ENCODE assay signal across 30 cellular contexts in the genomic region with DNA sequence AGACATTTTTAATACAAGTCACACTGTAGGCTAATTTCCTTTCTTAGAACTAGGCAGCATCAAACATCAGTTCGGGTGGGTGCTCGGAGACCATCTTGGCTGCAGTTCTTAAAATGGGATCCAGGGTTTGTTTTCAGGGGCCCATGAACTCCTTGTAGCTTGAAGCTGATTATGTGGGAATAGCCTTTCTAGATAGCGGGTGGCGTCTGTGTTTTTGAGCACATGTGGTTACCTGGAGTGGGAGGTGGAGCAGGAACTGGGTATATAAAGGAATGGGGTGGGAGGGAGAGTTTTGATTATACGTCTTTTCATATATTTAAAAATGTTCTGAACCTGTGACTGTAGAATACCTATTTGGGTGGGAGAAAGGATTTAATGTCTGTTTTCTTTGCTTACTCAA. TPM values are rescaled to one million over a fixed set of nuclear protein-coding genes. Genes with fewer than 3 reads are reported as not detected.
"Had no signal": no experiment of that assay in that cellular context is flagged by ENCODE, and none has a peak within 500 bp of the region (broad histone marks: within the 10 kb centered on the region; RNA-seq: fewer than 3 reads in every experiment).

No MANE protein-coding gene starts in this region.

- H3K27me3 Mint-ChIP-seq: memory B cell had no signal

- H3K36me3 ChIP-seq: neural progenitor cell, ovary, prostate gland had no signal

- H3K9me3 Mint-ChIP-seq: immature natural killer cell, memory B cell, mesothelial cell of epicardium, natural killer cell, neural progenitor cell had no signal

- H3K9me3 ChIP-seq: colonic mucosa, left ventricle myocardium inferior, lower lobe of right lung, ovary, prostate gland, right lobe of liver, stomach had no signal

- H3K4me3 Mint-ChIP-seq: immature natural killer cell, memory B cell, mesothelial cell of epicardium, natural killer cell, neural progenitor cell had no signal

- H3K4me1 Mint-ChIP-seq: mesothelial cell of epicardium, neural progenitor cell had no signal

- H3K27me3 ChIP-seq: colonic mucosa, neural progenitor cell, ovary, right lobe of liver, stomach had no signal

- H3K36me3 Mint-ChIP-seq: natural killer cell had no signal

- H3K4me1 ChIP-seq: colonic mucosa, left ventricle myocardium inferior, lower lobe of right lung, neural progenitor cell, prostate gland, right lobe of liver, stomach had no signal

- H3K4me3 ChIP-seq: colonic mucosa, left ventricle myocardium inferior, lower lobe of right lung, neural progenitor cell, ovary, prostate gland, right lobe of liver, stomach had no signal

- ATAC-seq: esophagus mucosa, left cardiac atrium, lower lobe of right lung, natural killer cell, right lobe of liver had no signal

- H3K27ac ChIP-seq: colonic mucosa, left ventricle myocardium inferior, lower lobe of right lung, neural progenitor cell, ovary, prostate gland, right lobe of liver, stomach had no signal

- DNase-seq: colonic mucosa; dermis blood vessel endothelial cell; effector CD4-positive, alpha-beta T cell; immature natural killer cell; kidney; left cardiac atrium; left ventricle myocardium inferior; lower lobe of right lung; natural killer cell; ovary; retina; right lobe of liver; stimulated activated CD4-positive, alpha-beta T cell treated with anti-CD3 and anti-CD28 coated beads, Interleukin-15, amount 100 ng/mL, for 24 hours; stimulated activated CD4-positive, alpha-beta T cell treated with anti-CD3 and anti-CD28 coated beads, Interleukin-1b, Interleukin-23, amount 100 ng/mL, for 48 hours; stimulated activated CD4-positive, alpha-beta T cell treated with anti-CD3 and anti-CD28 coated beads, Interleukin-4, amount 100 ng/mL, for 24 hours; stimulated activated naive CD4-positive, alpha-beta T cell; stomach; substantia nigra; trophoblast cell had no signal

- H3K27ac Mint-ChIP-seq: memory B cell, mesothelial cell of epicardium, neural progenitor cell had no signal

RNA-seq across cellular contexts. Expression of a gene that starts 22.3 kb away (rescaled TPM):
- total RNA-seq: dermis blood vessel endothelial cell, fibroblast of lung, left cardiac atrium, left ventricle myocardium inferior, mesothelial cell of epicardium, natural killer cell, prostate gland, urinary bladder had no signal
- polyA plus RNA-seq: fibroblast of lung had no signal

RNA-seq across cellular contexts. Expression of a gene that starts 26.1 kb away (rescaled TPM):
- total RNA-seq: cerebellum, colonic mucosa, dermis blood vessel endothelial cell, esophagus mucosa, fibroblast of lung, frontal cortex, kidney, left cardiac atrium, left ventricle myocardium inferior, mesothelial cell of epicardium, mucosa of gallbladder, myocyte, natural killer cell, prostate gland, stomach, urinary bladder had no signal
- polyA plus RNA-seq: fibroblast of lung, immature natural killer cell, ovary, urinary bladder had no signal

RNA-seq across cellular contexts. Expression of a gene that starts 53.7 kb away (rescaled TPM):
- total RNA-seq: natural killer cell had no signal
